Comparison of ENCODE assay signal across 8 cellular contexts in genomic region chr7:2247141-2247985, GRCh38.
DNase-seq lines count a peak whose midpoint lies in the region; ATAC-seq and TF ChIP-seq lines count a peak whose summit lies in the region.

No MANE protein-coding gene starts in this region.

- peak; percentile 94 for TF ChIP-seq CTCF in WERI-Rb-1 (IDR thresholded peaks at IDR 0.05; ENCODE audit: low read depth, low read length)
- peak; percentile 77 for TF ChIP-seq CTCF in foreskin fibroblast (IDR thresholded peaks at IDR 0.05; ENCODE audit: low read depth, low read length)

- H3K36me3 ChIP-seq in WERI-Rb-1, result peaks cover 24% of the 10 kb centered on the region

- H3K9me3 Mint-ChIP-seq in stimulated activated effector memory CD8-positive, alpha-beta T cell treated with anti-CD3 and anti-CD28 coated beads, Interleukin-12 subunit alpha, Interleukin-12 subunit beta, amount 100 ng/mL, for 72 hours, result no peaks in the 10 kb centered on the region

- peak overlapping the region; percentile 67 for H3K27ac Mint-ChIP-seq in stimulated activated effector memory CD8-positive, alpha-beta T cell treated with anti-CD3 and anti-CD28 coated beads, Interleukin-12 subunit alpha, Interleukin-12 subunit beta, amount 100 ng/mL, for 72 hours

- no peaks in the 10 kb centered on the region for H3K9me3 ChIP-seq in WERI-Rb-1 (ENCODE audit: severe bottlenecking)

- H3K4me3 ChIP-seq in WERI-Rb-1 (ENCODE audit: low read depth, low read length) (peak overlapping the region; percentile 50), foreskin fibroblast (ENCODE audit: low read depth in 1 of 2, low read length in 2 of 2) (no peak overlapping the region)

- peaks cover 31% of the 10 kb centered on the region for H3K36me3 Mint-ChIP-seq in stimulated activated effector memory CD8-positive, alpha-beta T cell treated with anti-CD3 and anti-CD28 coated beads, Interleukin-12 subunit alpha, Interleukin-12 subunit beta, amount 100 ng/mL, for 72 hours

- H3K4me3 Mint-ChIP-seq in stimulated activated effector memory CD8-positive, alpha-beta T cell treated with anti-CD3 and anti-CD28 coated beads, Interleukin-12 subunit alpha, Interleukin-12 subunit beta, amount 100 ng/mL, for 72 hours, result no peak overlapping the region

- H3K27ac ChIP-seq in WERI-Rb-1, result peak overlapping the region; percentile 78

- DNase-seq in activated CD8-positive, alpha-beta memory T cell treated with anti-CD3 and anti-CD28 coated beads for 24 hours, result peak; percentile 71
- no peak for DNase-seq in activated CD8-positive, alpha-beta memory T cell treated with anti-CD3 and anti-CD28 coated beads, Interleukin-2, amount 50 U/mL, for 4 hours
- DNase-seq in WERI-Rb-1, result peak; percentile 82
- DNase-seq in foreskin fibroblast, result peak in 1 of 2 donors; percentile 52
- peak in 1 of 2 donors; percentile 64 for DNase-seq in stimulated activated effector memory CD8-positive, alpha-beta T cell treated with anti-CD3 and anti-CD28 coated beads, Interleukin-12 subunit alpha, Interleukin-12 subunit beta, amount 100 ng/mL, for 72 hours (ENCODE audit: low spot score in 2 of 2)
- DNase-seq in DMS79 (lab: John Stamatoyannopoulos, UW), result no peak

- no peaks in the 10 kb centered on the region for H3K27me3 ChIP-seq in WERI-Rb-1 (ENCODE audit: insufficient read depth, low read depth, severe bottlenecking)

- peaks cover 38% of the 10 kb centered on the region for H3K4me1 Mint-ChIP-seq in stimulated activated effector memory CD8-positive, alpha-beta T cell treated with anti-CD3 and anti-CD28 coated beads, Interleukin-12 subunit alpha, Interleukin-12 subunit beta, amount 100 ng/mL, for 72 hours

- peak; percentile 41 for ATAC-seq in stimulated activated effector memory CD8-positive, alpha-beta T cell treated with anti-CD3 and anti-CD28 coated beads, Interleukin-12 subunit alpha, Interleukin-12 subunit beta, amount 100 ng/mL, for 72 hours
- ATAC-seq in GM21447 (IDR thresholded peaks at IDR 0.05; ENCODE audit: unreplicated experiment), result no peak
- no peak for ATAC-seq in HG02870 (IDR thresholded peaks at IDR 0.05; ENCODE audit: unreplicated experiment)

Comparison
In these comparisons a context has a peak if more than half of its experiments do, and no peak if none do; other contexts are left out.
1. DNase-seq: peak in activated CD8-positive, alpha-beta memory T cell treated with anti-CD3 and anti-CD28 coated beads for 24 hours (single experiment) and WERI-Rb-1 (single experiment); none in activated CD8-positive, alpha-beta memory T cell treated with anti-CD3 and anti-CD28 coated beads, Interleukin-2, amount 50 U/mL, for 4 hours (single experiment) and DMS79 (single experiment).